17 cellular contexts compared by ENCODE assay signal in the genomic region with DNA sequence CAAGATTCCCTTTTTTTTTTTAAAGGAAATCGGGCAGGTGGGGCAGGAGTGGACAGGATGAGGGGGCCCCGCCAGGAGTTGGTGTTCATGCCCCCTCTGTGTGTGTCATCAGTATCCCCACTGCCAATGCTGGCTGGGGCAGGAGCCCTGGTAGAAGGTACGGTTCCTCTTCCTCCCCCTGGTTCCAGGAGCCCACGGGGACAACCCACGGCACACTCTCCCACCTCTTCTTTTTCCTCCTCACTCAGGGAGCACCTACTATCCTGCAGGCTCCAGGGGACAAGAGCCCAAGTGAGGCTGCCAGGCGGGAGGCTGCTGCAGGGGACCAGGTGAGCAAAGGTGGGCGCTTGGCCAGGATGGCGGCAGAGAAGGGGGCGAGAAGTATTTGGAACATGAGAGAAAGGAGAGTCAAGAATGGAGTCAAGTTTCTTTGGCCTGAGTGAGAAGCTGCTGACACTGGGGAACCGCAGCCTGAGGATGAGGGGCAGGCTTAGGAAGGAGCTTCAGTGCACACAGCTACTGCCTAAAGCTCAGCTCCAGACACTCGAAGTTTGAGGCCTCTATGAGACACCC. TPM values are rescaled to one million over a fixed set of nuclear protein-coding genes. Genes with fewer than 3 reads are reported as not detected.
DNase-seq lines count a peak whose midpoint lies in the region; ATAC-seq and TF ChIP-seq lines count a peak whose summit lies in the region.
"Had no signal": no experiment of that assay in that cellular context is flagged by ENCODE, and none has a peak within 500 bp of the region (broad histone marks: within the 10 kb centered on the region; RNA-seq: fewer than 3 reads in every experiment).

No MANE protein-coding gene starts in this region.

- H3K36me3 ChIP-seq in adipocyte (ENCODE audit: control insufficient read depth, insufficient read depth, low read length, severe bottlenecking) = peaks cover 52% of the 10 kb centered on the region
- H3K36me3 ChIP-seq in left lung = peaks cover 0 to 51% of the 10 kb centered on the region in 2 donors
- peaks cover 21% of the 10 kb centered on the region for H3K36me3 ChIP-seq in suprapubic skin
- H3K36me3 ChIP-seq: MG63 had no signal

- H3K4me3 ChIP-seq in adipocyte (ENCODE audit: low read length) = no peak overlapping the region
- no peak overlapping the region for H3K4me3 ChIP-seq in left lung
- H3K4me3 ChIP-seq in suprapubic skin = no peak overlapping the region
- H3K4me3 ChIP-seq: MG63 had no signal

- H3K4me1 Mint-ChIP-seq in activated CD4-positive, alpha-beta T cell treated with anti-CD3 and anti-CD28 coated beads, Interleukin-2, amount 10 ng/mL, durations not matched to agents 24 days and 14 days = peaks cover 42% of the 10 kb centered on the region

- no peak for TF ChIP-seq POLR2A in suprapubic skin (IDR thresholded peaks at IDR 0.05)

- 87% methylated on average over 11 of the region's 11 CpGs for WGBS in suprapubic skin

- H3K4me1 ChIP-seq in adipocyte (ENCODE audit: control insufficient read depth, insufficient read depth, low read length) (peaks cover 23% of the 10 kb centered on the region), left lung (peaks cover 24 to 70% of the 10 kb centered on the region in 2 donors), suprapubic skin (peaks cover 34% of the 10 kb centered on the region)

- peaks cover 48% of the 10 kb centered on the region for H3K36me3 Mint-ChIP-seq in activated CD4-positive, alpha-beta T cell treated with anti-CD3 and anti-CD28 coated beads, Interleukin-2, amount 10 ng/mL, durations not matched to agents 24 days and 14 days (ENCODE audit: low read depth)

- H3K27ac Mint-ChIP-seq in activated CD4-positive, alpha-beta T cell treated with anti-CD3 and anti-CD28 coated beads, Interleukin-2, amount 10 ng/mL, durations not matched to agents 24 days and 14 days = peak overlapping the region; percentile 24
- H3K27ac Mint-ChIP-seq: T-helper 1 cell treated with Interleukin-12 subunit alpha and Interleukin-12 subunit beta and Interleukin-4 antibody, amounts not matched to agents 30 μg/mL and 1 μg/mL, for 36 hours had no signal

- peak overlapping the region; percentile 75 to 79 for H3K27ac ChIP-seq in left lung
- peak overlapping the region; percentile 91 for H3K27ac ChIP-seq in suprapubic skin

- TF ChIP-seq CTCF in left lung (IDR thresholded peaks at IDR 0.05) = no peak
- TF ChIP-seq CTCF in suprapubic skin (IDR thresholded peaks at IDR 0.05) = no peak

- H3K9ac ChIP-seq in adipocyte (ENCODE audit: low read length) = peak overlapping the region; percentile 31

- H3K9me3 ChIP-seq in adipocyte (ENCODE audit: control insufficient read depth, low read length) (no peaks in the 10 kb centered on the region), left lung (no peaks in the 10 kb centered on the region), suprapubic skin (no peaks in the 10 kb centered on the region)
- H3K9me3 ChIP-seq: MG63 had no signal

- no peaks in the 10 kb centered on the region for H3K27me3 Mint-ChIP-seq in activated CD4-positive, alpha-beta T cell treated with anti-CD3 and anti-CD28 coated beads, Interleukin-2, amount 10 ng/mL, durations not matched to agents 24 days and 14 days

- DNase-seq in activated CD4-positive, alpha-beta T cell treated with anti-CD3 and anti-CD28 coated beads, Interleukin-2, amount 10 ng/mL, durations not matched to agents 24 days and 14 days = no peak
- DNase-seq in activated CD4-positive, alpha-beta T cell treated with anti-CD3 and anti-CD28 coated beads for 4 hours = no peak
- DNase-seq in adipocyte (ENCODE audit: low read depth) (no peak), left lung (no peak), suprapubic skin (ENCODE audit: low spot score in 2 of 2) (no peak), kidney glomerular epithelial cell (lab: John Stamatoyannopoulos, UW) (no peak), NCI-H2107 treated with DMSO at 0.1 percent for 48 hours (lab: John Stamatoyannopoulos, UW; ENCODE audit: unreplicated experiment) (no peak)
- DNase-seq: activated T-cell treated with anti-CD3 and anti-CD28 coated beads, Interleukin-2, amount 50 U/mL, for 1 hour; amniotic stem cell; mesendoderm; MG63; NCI-H1930; NCI-H774; trophoblast cell had no signal

- no peak for TF ChIP-seq EP300 in suprapubic skin (IDR thresholded peaks at IDR 0.05)

- no peaks in the 10 kb centered on the region for H3K9me3 Mint-ChIP-seq in activated CD4-positive, alpha-beta T cell treated with anti-CD3 and anti-CD28 coated beads, Interleukin-2, amount 10 ng/mL, durations not matched to agents 24 days and 14 days
- H3K9me3 Mint-ChIP-seq: T-helper 1 cell treated with Interleukin-12 subunit alpha and Interleukin-12 subunit beta and Interleukin-4 antibody, amounts not matched to agents 30 μg/mL and 1 μg/mL, for 36 hours had no signal

- H3K27me3 ChIP-seq in adipocyte (replicated peaks; ENCODE audit: control insufficient read depth, insufficient read depth, low read length) (no peaks in the 10 kb centered on the region), left lung (no peaks in the 10 kb centered on the region), suprapubic skin (no peaks in the 10 kb centered on the region)
- H3K27me3 ChIP-seq: MG63 had no signal

- ATAC-seq in left lung (no peak), HG03135 (IDR thresholded peaks at IDR 0.05; ENCODE audit: unreplicated experiment) (no peak)
- ATAC-seq: activated CD4-positive, CD25-positive, alpha-beta regulatory T cell treated with anti-CD3 and anti-CD28 coated beads, Interleukin-2, amount 50 U/mL, for 24 hours had no signal

- intact Hi-C loops in activated CD4-positive, alpha-beta T cell treated with anti-CD3 and anti-CD28 coated beads, Interleukin-2, amount 10 ng/mL, durations not matched to agents 24 days and 14 days (cut with micrococcal nuclease) = no loop called here
- intact Hi-C loops in left lung (cut with DNase I) = loop anchor here (10.0 kb wide), 2 partner anchors 71 to 101 kb away; no protein-coding TSS in a partner anchor

- no peak overlapping the region for H3K4me3 Mint-ChIP-seq in activated CD4-positive, alpha-beta T cell treated with anti-CD3 and anti-CD28 coated beads, Interleukin-2, amount 10 ng/mL, durations not matched to agents 24 days and 14 days
- H3K4me3 Mint-ChIP-seq: T-helper 1 cell treated with Interleukin-12 subunit alpha and Interleukin-12 subunit beta and Interleukin-4 antibody, amounts not matched to agents 30 μg/mL and 1 μg/mL, for 36 hours had no signal

RNA-seq across cellular contexts. Expression of gene ECE1, which starts 26.5 kb away (rescaled TPM):
- total RNA-seq in activated CD4-positive, alpha-beta T cell treated with anti-CD3 and anti-CD28 coated beads, Interleukin-2, amount 10 ng/mL, durations not matched to agents 24 days and 14 days = 133 and 134 TPM in 2 replicates
- total RNA-seq in left lung (100 to 1,000 TPM in 1 of 2 donors, 10 to 100 TPM in 1; 91.7 to 107 TPM), suprapubic skin (10 to 100 TPM; 40.8 to 64.2 (median 55.3) TPM)
